18 cellular contexts compared by ENCODE assay signal in the genomic region with DNA sequence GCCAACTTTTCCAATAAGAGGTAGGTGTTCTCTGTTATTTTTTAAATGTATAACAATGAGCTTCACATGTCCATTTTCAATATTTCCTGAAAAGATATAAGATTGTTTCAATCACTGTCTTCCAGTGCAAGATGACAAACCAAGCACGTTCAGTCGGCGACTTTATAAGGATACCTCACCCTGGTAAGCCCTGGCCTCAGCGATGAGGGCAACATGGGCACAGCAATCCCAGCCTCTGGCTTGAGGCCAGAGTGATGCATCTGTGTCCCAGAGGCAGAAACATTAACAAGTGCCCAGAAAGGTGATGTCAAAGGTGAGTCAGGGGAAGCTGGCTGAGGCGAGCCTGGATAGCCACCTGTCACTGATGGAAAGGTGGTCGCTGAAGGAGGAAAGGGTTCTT.
DNase-seq lines count a peak whose midpoint lies in the region; ATAC-seq and TF ChIP-seq lines count a peak whose summit lies in the region.
"Had no signal": no experiment of that assay in that cellular context is flagged by ENCODE, and none has a peak within 500 bp of the region (broad histone marks: within the 10 kb centered on the region; RNA-seq: fewer than 3 reads in every experiment).

No MANE protein-coding gene starts in this region.

- peaks cover 0 to 3% (median 0%) of the 10 kb centered on the region in 11 experiments; a peak in 2 of 22 replicates for H3K9me3 ChIP-seq in BLaER1 treated with 17β-estradiol and CSF1 and Interleukin-3, amounts not matched to agents 10 nM and 100 nM (replicated peaks in 1 of 11)
- H3K9me3 ChIP-seq in Panc1 (ENCODE audit: control insufficient read depth, insufficient read depth, low read depth, low read length): no peaks in the 10 kb centered on the region
- H3K9me3 ChIP-seq: lower lobe of right lung, Peyer's patch, SJSA1, spleen had no signal

- peak overlapping the region in 10 of 11 experiments; percentile 41 to 62 (median 53); a peak in 15 of 22 replicates for H3K4me2 ChIP-seq in BLaER1 treated with 17β-estradiol and CSF1 and Interleukin-3, amounts not matched to agents 10 nM and 100 nM

- ATAC-seq in Panc1 (0 out of 2 replicates have a peak, but pooled peaks have one; percentile 3), HG02885 (IDR thresholded peaks at IDR 0.05; ENCODE audit: poor library complexity, unreplicated experiment) (no peak), HG03565 (IDR thresholded peaks at IDR 0.05; ENCODE audit: unreplicated experiment) (no peak)

- H3K36me3 ChIP-seq in BLaER1 treated with 17β-estradiol and CSF1 and Interleukin-3, amounts not matched to agents 10 nM and 100 nM: no peaks in the 10 kb centered on the region
- no peaks in the 10 kb centered on the region for H3K36me3 ChIP-seq in Panc1 (ENCODE audit: control insufficient read depth, insufficient read depth, low read length)
- H3K36me3 ChIP-seq: lower lobe of right lung, Peyer's patch, SJSA1, spleen had no signal

- H3K4me3 ChIP-seq in BLaER1 treated with 17β-estradiol and CSF1 and Interleukin-3, amounts not matched to agents 10 nM and 100 nM: no peak overlapping the region
- H3K4me3 ChIP-seq in Panc1 (ENCODE audit: low read depth in 2 of 2, low read length in 2 of 2) (no peak overlapping the region), epithelial cell of esophagus (ENCODE audit: low read length) (no peak overlapping the region)
- H3K4me3 ChIP-seq: K562, lower lobe of right lung, Peyer's patch, SJSA1 had no signal

- CTCF ChIA-PET in Panc1 (lab: Charles Lee): interaction anchor here (0.6 to 1.6 kb wide), 5 partner anchors 8 to 1319 kb away, joined by 3 to 13 read pairs (median 5); no protein-coding TSS in a partner anchor

- TF ChIP-seq CTCF in Panc1 (IDR thresholded peaks at IDR 0.05) (no peak), epithelial cell of esophagus (IDR thresholded peaks at IDR 0.05; ENCODE audit: insufficient read depth, low read depth, low read length, missing control alignments) (no peak)

- no peak overlapping the region; a peak in 1 of 22 replicates for H3K9ac ChIP-seq in BLaER1 treated with 17β-estradiol and CSF1 and Interleukin-3, amounts not matched to agents 10 nM and 100 nM

- H3K27me3 ChIP-seq in BLaER1 treated with 17β-estradiol and CSF1 and Interleukin-3, amounts not matched to agents 10 nM and 100 nM: no peaks in the 10 kb centered on the region
- peaks cover 19% of the 10 kb centered on the region for H3K27me3 ChIP-seq in Panc1 (ENCODE audit: control insufficient read depth, insufficient read depth, low read length)
- H3K27me3 ChIP-seq: Peyer's patch, spleen had no signal

- POLR2A ChIA-PET in Panc1 (lab: Charles Lee): no interaction called here

- in situ Hi-C loops in Panc1 (cut with HindIII; ENCODE audit: low pct_unique_long_range_greater_than_20kb, low sequenced_read_pairs): no loop called here

- DNase-seq in DMS53 (lab: John Stamatoyannopoulos, UW): peak; percentile 62
- no peak for DNase-seq in DMS53 treated with DMSO at 0.1 percent for 48 hours (lab: John Stamatoyannopoulos, UW; ENCODE audit: unreplicated experiment)
- no peak for DNase-seq in Panc1 (ENCODE audit: low read depth, low spot score)
- peak; percentile 4 for DNase-seq in epithelial cell of esophagus (ENCODE audit: low read depth)
- no peak for DNase-seq in NCI-H2107 (lab: John Stamatoyannopoulos, UW)
- DNase-seq: activated gamma-delta T cell, cerebellar nuclear complex, GDM1, lower lobe of right lung, NCI-H1694 treated with DMSO at 0.1 percent for 48 hours had no signal

- H3K4me1 ChIP-seq in BLaER1 treated with 17β-estradiol and CSF1 and Interleukin-3, amounts not matched to agents 10 nM and 100 nM: peaks cover 6 to 33% (median 20%) of the 10 kb centered on the region in 10 experiments; a peak in 18 of 20 replicates
- 0 out of 2 replicates have a peak, but pooled peaks cover 3% of the 10 kb centered on the region for H3K4me1 ChIP-seq in Panc1 (ENCODE audit: control insufficient read depth, insufficient read depth, low read length)
- H3K4me1 ChIP-seq: lower lobe of right lung, Peyer's patch, SJSA1 had no signal

- no TSS peak for BruUV-seq in Panc1 (replicated peaks; lab: Mats Ljungman, UMichigan)

- H3K27ac ChIP-seq in BLaER1 treated with 17β-estradiol and CSF1 and Interleukin-3, amounts not matched to agents 10 nM and 100 nM: no peak overlapping the region
- H3K27ac ChIP-seq in Panc1 (ENCODE audit: low read length): no peak overlapping the region
- H3K27ac ChIP-seq: 22Rv1, lower lobe of right lung, SJSA1 had no signal

- intact Hi-C loops in Panc1 (cut with micrococcal nuclease; ENCODE audit: unreplicated experiment): loop anchor here (5.0 kb wide), 1 partner anchor 260 kb away; no protein-coding TSS in a partner anchor

- no peaks in the 10 kb centered on the region for H4K20me1 ChIP-seq in BLaER1 treated with 17β-estradiol and CSF1 and Interleukin-3, amounts not matched to agents 10 nM and 100 nM

Comparison
In these comparisons a context has a peak if more than half of its experiments do, and no peak if none do; other contexts are left out.
1. DNase-seq: peak in DMS53 (single experiment) and epithelial cell of esophagus (single experiment); none in DMS53 treated with DMSO at 0.1 percent for 48 hours (single experiment), Panc1 (single experiment) and NCI-H2107 (single experiment).